In the genomic region with DNA sequence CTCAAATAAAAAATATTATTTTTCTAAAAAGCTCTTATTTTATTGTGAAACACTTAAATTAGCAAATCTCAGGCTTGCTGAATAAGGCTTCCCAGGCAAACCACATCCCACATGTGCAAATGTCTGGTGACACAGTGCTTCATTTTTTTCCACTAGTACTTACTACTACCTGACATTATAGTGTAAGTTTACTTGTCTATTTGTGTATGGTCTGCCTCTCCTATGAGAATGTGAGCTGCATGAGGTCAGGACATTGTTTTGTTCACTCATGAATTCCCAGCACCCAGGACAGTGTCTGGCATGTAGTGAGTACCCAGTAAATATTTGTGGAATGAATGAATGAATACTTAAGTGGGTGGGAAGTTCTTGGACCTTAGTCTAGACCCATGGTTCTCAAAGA, we compare ENCODE assay signal across 15 cellular contexts.
"Had no signal": no experiment of that assay in that cellular context is flagged by ENCODE, and none has a peak within 500 bp of the region (broad histone marks: within the 10 kb centered on the region; RNA-seq: fewer than 3 reads in every experiment).

No MANE protein-coding gene starts in this region.

- H3K27ac ChIP-seq: epithelial cell of prostate, tibial artery had no signal

- DNase-seq: activated CD4-positive, alpha-beta memory T cell treated with anti-CD3 and anti-CD28 coated beads, Interleukin-2, amount 10 ng/mL, durations not matched to agents 7 days and 5 days; activated CD4-positive, alpha-beta T cell treated with anti-CD3 and anti-CD28 coated beads for 1 hour; activated CD8-positive, alpha-beta memory T cell treated with anti-CD3 and anti-CD28 coated beads, Interleukin-2, amount 50 U/mL, for 48 hours; activated naive CD4-positive, alpha-beta T cell treated with anti-CD3 and anti-CD28 coated beads for 36 hours; effector memory CD8-positive, alpha-beta T cell; foreskin melanocyte; head of caudate nucleus; kidney glomerular epithelial cell; posterior cingulate gyrus; right cardiac atrium; SW 1271; T-helper 9 cell; tibial artery had no signal

- H3K9me3 ChIP-seq: tibial artery had no signal

- H3K36me3 ChIP-seq: tibial artery had no signal

- H3K4me3 ChIP-seq: smooth muscle cell, tibial artery had no signal

- H3K27me3 ChIP-seq: tibial artery had no signal
